Comparison of ENCODE assay signal across 8 cellular contexts in genomic region chr4:124993838-124994237, GRCh38.
"Had no signal": no experiment of that assay in that cellular context is flagged by ENCODE, and none has a peak within 500 bp of the region (broad histone marks: within the 10 kb centered on the region; RNA-seq: fewer than 3 reads in every experiment).

No MANE protein-coding gene starts in this region.

- H3K27me3 Mint-ChIP-seq: IgD-negative memory B cell had no signal

- H3K4me1 Mint-ChIP-seq: GM23338, H9, IgD-negative memory B cell had no signal

- H3K27ac Mint-ChIP-seq: GM23338, H9, HFFc6, IgD-negative memory B cell had no signal

- H3K27ac ChIP-seq: HL-60 had no signal

- H3K4me2 ChIP-seq: GM23338 had no signal

- DNase-seq: H9, HCEC 1CT, HFFc6, KBM-7 had no signal

- H2AFZ ChIP-seq: GM23338 had no signal

- H3K4me3 ChIP-seq: GM23338 had no signal

- ATAC-seq: GM23338, HepG2 had no signal

- H3K9me3 Mint-ChIP-seq: GM23338, H9, HFFc6 had no signal

- H3K36me3 Mint-ChIP-seq: IgD-negative memory B cell had no signal

- H3K4me3 Mint-ChIP-seq: GM23338, H9, HFFc6, IgD-negative memory B cell had no signal
